Comparison of ENCODE assay signal across 8 cellular contexts in the genomic region with DNA sequence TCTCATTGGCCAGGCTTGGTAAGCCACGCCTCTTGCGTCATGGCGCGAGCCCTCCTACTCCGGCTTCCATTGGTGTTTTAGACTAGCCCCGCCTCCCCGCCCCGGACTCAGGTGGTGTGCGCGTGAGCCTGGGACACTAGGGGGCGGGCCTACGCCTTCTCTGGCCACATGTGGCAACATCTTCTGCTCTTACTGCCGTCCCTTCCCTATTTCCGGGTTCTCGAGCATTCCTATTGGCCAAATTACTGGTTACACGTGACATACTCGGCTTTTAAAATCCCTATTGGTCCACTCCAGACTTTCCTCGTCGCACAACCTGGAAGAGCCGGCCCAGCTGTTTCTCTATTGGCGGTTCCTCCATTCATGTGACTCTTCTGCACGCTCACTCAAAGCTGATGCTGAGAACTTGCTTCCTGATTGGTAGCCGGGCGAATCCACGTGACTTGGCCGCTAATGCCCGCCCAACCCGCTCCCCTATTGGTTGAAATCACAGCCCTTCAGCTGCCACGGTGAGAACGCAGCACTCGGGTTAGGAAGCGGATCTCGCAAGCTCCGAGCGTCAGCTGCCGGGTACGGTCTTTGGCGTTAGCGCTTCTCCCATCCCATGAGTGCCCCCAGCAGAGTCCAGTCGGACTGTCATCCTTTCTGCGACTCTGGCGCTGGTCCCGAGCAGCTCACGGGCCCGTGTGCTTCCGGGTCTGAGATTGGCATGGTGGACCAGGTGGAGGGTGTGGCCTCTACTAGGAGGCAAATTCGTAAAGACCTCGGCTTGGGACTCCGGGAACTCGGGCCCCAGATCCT. TPM values are rescaled to one million over a fixed set of nuclear protein-coding genes. Genes with fewer than 3 reads are reported as not detected.
DNase-seq lines count a peak whose midpoint lies in the region; ATAC-seq and TF ChIP-seq lines count a peak whose summit lies in the region.

BLOC1S3 (plus strand) TSS at position 523 of the 801 bp plus-strand sequence. CDS start 513 bp downstream, outside the sequence.

- ATAC-seq in HG03460 (IDR thresholded peaks at IDR 0.05; ENCODE audit: unreplicated experiment): peak; percentile 71

- peak within 1 kb of the TSS; percentile 83 to 98 (median 90) for H3K4me3 ChIP-seq in BLaER1 treated with 17β-estradiol and CSF1 and Interleukin-3, amounts not matched to agents 10 nM and 100 nM
- peak within 1 kb of the TSS; percentile 92 for H3K4me3 ChIP-seq in colonic mucosa

- peak; percentile 43 for TF ChIP-seq CTCF in colonic mucosa (IDR thresholded peaks at IDR 0.05)

- H3K36me3 ChIP-seq in BLaER1 treated with 17β-estradiol and CSF1 and Interleukin-3, amounts not matched to agents 10 nM and 100 nM: peaks cover 5 to 27% (median 10%) of the 10 kb centered on the region in 11 experiments; a peak in 16 of 22 replicates
- no peaks in the 10 kb centered on the region for H3K36me3 ChIP-seq in colonic mucosa

- peak within 1 kb of the TSS; percentile 79 to 95 (median 89) for H3K27ac ChIP-seq in BLaER1 treated with 17β-estradiol and CSF1 and Interleukin-3, amounts not matched to agents 10 nM and 100 nM
- peak within 1 kb of the TSS; percentile 94 for H3K27ac ChIP-seq in colonic mucosa
- peak within 1 kb of the TSS; percentile 79 for H3K27ac ChIP-seq in layer of hippocampus (ENCODE audit: low read depth, low read length)

- intact Hi-C loops in colonic mucosa (cut with DNase I): no loop called here

- DNase-seq in GM19240 (ENCODE audit: insufficient read length, low spot score) (peak; percentile 97), NCI-H526 (lab: John Stamatoyannopoulos, UW) (peak; percentile 99 to 100), colonic mucosa (peak; percentile 100)
- peak; percentile 100 for DNase-seq in activated CD4-positive, alpha-beta T cell treated with anti-CD3 and anti-CD28 coated beads for 48 hours
- DNase-seq in stimulated activated CD4-positive, alpha-beta T cell treated with anti-CD3 and anti-CD28 coated beads, Interleukin-1b, Interleukin-23, amount 100 ng/mL, for 4 hours (ENCODE audit: low read depth in 2 of 2): peak; percentile 99 to 100

- H4K20me1 ChIP-seq in BLaER1 treated with 17β-estradiol and CSF1 and Interleukin-3, amounts not matched to agents 10 nM and 100 nM: peaks cover 13 to 48% (median 31%) of the 10 kb centered on the region in 11 experiments; a peak in 18 of 22 replicates

- no peaks in the 10 kb centered on the region for H3K9me3 ChIP-seq in BLaER1 treated with 17β-estradiol and CSF1 and Interleukin-3, amounts not matched to agents 10 nM and 100 nM (replicated peaks in 1 of 11)
- H3K9me3 ChIP-seq in colonic mucosa: no peaks in the 10 kb centered on the region

- peak within 1 kb of the TSS; percentile 83 to 93 (median 90) for H3K9ac ChIP-seq in BLaER1 treated with 17β-estradiol and CSF1 and Interleukin-3, amounts not matched to agents 10 nM and 100 nM
- H3K9ac ChIP-seq in colonic mucosa (ENCODE audit: low read depth in 2 of 2, low read length in 2 of 2): peak within 1 kb of the TSS; percentile 87 to 91

- H3K4me2 ChIP-seq in BLaER1 treated with 17β-estradiol and CSF1 and Interleukin-3, amounts not matched to agents 10 nM and 100 nM: peak within 1 kb of the TSS; percentile 96 to 100 (median 98)

- H3K4me1 ChIP-seq in BLaER1 treated with 17β-estradiol and CSF1 and Interleukin-3, amounts not matched to agents 10 nM and 100 nM: peaks cover 46 to 70% (median 56%) of the 10 kb centered on the region in 10 experiments
- H3K4me1 ChIP-seq in colonic mucosa: no peaks in the 10 kb centered on the region

- H3K27me3 ChIP-seq in BLaER1 treated with 17β-estradiol and CSF1 and Interleukin-3, amounts not matched to agents 10 nM and 100 nM: no peaks in the 10 kb centered on the region
- H3K27me3 ChIP-seq in colonic mucosa: no peaks in the 10 kb centered on the region
- no peaks in the 10 kb centered on the region for H3K27me3 ChIP-seq in layer of hippocampus (ENCODE audit: control insufficient read depth, insufficient read depth, low read length)

RNA-seq across cellular contexts. Expression of gene BLOC1S3, which starts in this region (rescaled TPM):
- 10 to 100 TPM; 10.4 to 15.9 TPM for total RNA-seq in colonic mucosa

Comparison
In these comparisons a context has a peak if more than half of its experiments do, and no peak if none do; other contexts are left out.
1. Peak in every context shown above with its lines: DNase-seq, ATAC-seq, H3K4me3 ChIP-seq and H3K27ac ChIP-seq.